In the genomic region with DNA sequence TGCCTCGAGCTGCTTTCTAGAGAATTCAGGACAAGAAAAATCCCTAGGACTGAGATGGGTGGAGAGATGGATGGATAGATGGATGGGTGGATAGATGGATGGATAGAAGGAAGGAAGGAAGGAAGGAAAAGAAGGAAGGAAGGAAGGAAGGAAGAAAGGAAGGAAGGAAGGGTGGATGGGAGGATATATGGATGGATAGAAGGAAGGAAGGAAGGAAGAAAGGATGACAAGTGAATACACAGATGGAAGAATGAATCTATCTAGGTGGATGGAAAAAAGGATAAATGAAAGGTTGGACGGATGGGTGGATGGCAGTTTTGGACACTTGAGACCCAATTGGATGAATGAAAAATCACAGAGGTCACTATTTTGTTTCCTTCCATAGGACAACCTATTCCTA, we compare ENCODE assay signal across 8 cellular contexts.
"Had no signal": no experiment of that assay in that cellular context is flagged by ENCODE, and none has a peak within 500 bp of the region (broad histone marks: within the 10 kb centered on the region; RNA-seq: fewer than 3 reads in every experiment).

No MANE protein-coding gene starts in this region.

- DNase-seq: GDM1, GF-D8 had no signal

- H3K4me3 ChIP-seq: GM12878 had no signal

- FAIRE-seq: G401.6, GM12878, GM12891, GM12892, GM18507, GM19239 had no signal
